In genomic region chr1:173554089-173554488, GRCh38 we compare ENCODE assay signal across 2 cellular contexts.
TF ChIP-seq lines count a peak whose summit lies in the region.

No MANE protein-coding gene starts in this region.

TF ChIP-seq in HCT116, 20 proteins besides CTCF, POLR2A, EP300 and RAD21:
- TF ChIP-seq ZBTB33 (IDR thresholded peaks at IDR 0.05; ENCODE audit: extremely low read depth, insufficient replicate concordance, low read length) (no peak), FOSL1 (IDR thresholded peaks at IDR 0.05; ENCODE audit: low read depth) (no peak)

TF ChIP-seq in H1, 55 proteins besides CTCF, POLR2A, EP300 and RAD21 (continued from another document):
- TF ChIP-seq ATF3 (IDR thresholded peaks at IDR 0.05; ENCODE audit: insufficient read depth, low read depth, low read length) = no peak
- no peak for TF ChIP-seq TEAD4 (IDR thresholded peaks at IDR 0.05; ENCODE audit: low read depth, low read length)
- TF ChIP-seq CHD7 (IDR thresholded peaks at IDR 0.05; ENCODE audit: insufficient replicate concordance, low read length) = no peak
- no peak for TF ChIP-seq ASH2L (IDR thresholded peaks at IDR 0.05; ENCODE audit: low read length)
- no peak for TF ChIP-seq EGR1 (IDR thresholded peaks at IDR 0.05; ENCODE audit: borderline replicate concordance, low read depth, low read length)
- TF ChIP-seq KDM4A (IDR thresholded peaks at IDR 0.05; ENCODE audit: low read depth, low read length, severe bottlenecking) = no peak
- no peak for TF ChIP-seq CTBP2 (IDR thresholded peaks at IDR 0.05; ENCODE audit: borderline replicate concordance, insufficient read depth, insufficient read length, low read length)
- no peak for TF ChIP-seq BCL11A (IDR thresholded peaks at IDR 0.05; ENCODE audit: low read depth in 2 of 2, low read length in 2 of 2)
- TF ChIP-seq CHD1 (IDR thresholded peaks at IDR 0.05; ENCODE audit: low read depth, low read length) = no peak
- TF ChIP-seq FOSL1 (IDR thresholded peaks at IDR 0.05; ENCODE audit: insufficient read depth, low read depth, low read length) = no peak
